In genomic region chrX:9466115-9466495, GRCh38 we compare ENCODE assay signal across 8 cellular contexts. TPM values are rescaled to one million over a fixed set of nuclear protein-coding genes. Genes with fewer than 3 reads are reported as not detected.
DNase-seq lines count a peak whose midpoint lies in the region; ATAC-seq and TF ChIP-seq lines count a peak whose summit lies in the region.

No MANE protein-coding gene starts in this region.

- intact Hi-C loops in PC-3 (cut with micrococcal nuclease) = loop anchor here (5.0 to 10.0 kb wide), 3 partner anchors 101 to 239 kb away; no protein-coding TSS in a partner anchor
- intact Hi-C loops in left lung (cut with DNase I) = no loop called here

- peak overlapping the region; percentile 88 for H3K27ac ChIP-seq in PC-3 (ENCODE audit: low read length)
- peak overlapping the region in 1 of 2 donors; percentile 65 for H3K27ac ChIP-seq in left lung

- H3K27me3 ChIP-seq in PC-3 (ENCODE audit: low read length) (no peaks in the 10 kb centered on the region), left lung (peaks cover 0 to 19% of the 10 kb centered on the region in 2 donors)

- H2AFZ ChIP-seq in PC-3 (ENCODE audit: low read length) = no peak overlapping the region

- H3K27me3 Mint-ChIP-seq in central memory CD8-positive, alpha-beta T cell = no peaks in the 10 kb centered on the region
- H3K27me3 Mint-ChIP-seq in stimulated activated memory B cell treated with anti-CD40 and anti-IgM and Interleukin-4, amounts not matched to agents 10 μg/mL and 1 μg/mL and 100 μg/mL, for 72 hours = no peaks in the 10 kb centered on the region

- H3K9me2 ChIP-seq in PC-3 (replicated peaks; ENCODE audit: low read length) = no peaks in the 10 kb centered on the region

- no peaks in the 10 kb centered on the region for H3K9me3 ChIP-seq in PC-3 (ENCODE audit: low read length)
- H3K9me3 ChIP-seq in left lung = no peaks in the 10 kb centered on the region

- no peaks in the 10 kb centered on the region for H3K9me3 Mint-ChIP-seq in central memory CD8-positive, alpha-beta T cell
- H3K9me3 Mint-ChIP-seq in stimulated activated memory B cell treated with anti-CD40 and anti-IgM and Interleukin-4, amounts not matched to agents 10 μg/mL and 1 μg/mL and 100 μg/mL, for 72 hours = no peaks in the 10 kb centered on the region

- ATAC-seq in PC-3 (peak; percentile 4; the same call in 1 of the 2 replicates), left lung (peak; percentile 30), GM21367 (IDR thresholded peaks at IDR 0.05; ENCODE audit: unreplicated experiment) (no peak)
- ATAC-seq in central memory CD8-positive, alpha-beta T cell (replicated peaks; ENCODE audit: extremely low read depth, poor library complexity, severe bottlenecking) = no peak
- no peak for ATAC-seq in stimulated activated memory B cell treated with anti-CD40 and anti-IgM and Interleukin-4, amounts not matched to agents 10 μg/mL and 1 μg/mL and 100 μg/mL, for 72 hours

- no peaks in the 10 kb centered on the region for H3F3A ChIP-seq in PC-3 (ENCODE audit: low read length, unreplicated experiment)

- H3K4me1 ChIP-seq in PC-3 (ENCODE audit: insufficient read depth, low read length) (peaks cover 39% of the 10 kb centered on the region), left lung (peaks cover 6 to 35% of the 10 kb centered on the region in 2 donors)

- peaks cover 14% of the 10 kb centered on the region for H3K36me3 Mint-ChIP-seq in central memory CD8-positive, alpha-beta T cell (ENCODE audit: insufficient read depth)
- peaks cover 16% of the 10 kb centered on the region for H3K36me3 Mint-ChIP-seq in stimulated activated memory B cell treated with anti-CD40 and anti-IgM and Interleukin-4, amounts not matched to agents 10 μg/mL and 1 μg/mL and 100 μg/mL, for 72 hours

- peak overlapping the region; percentile 98 for H3K9ac ChIP-seq in PC-3 (ENCODE audit: low read length)

- no peak overlapping the region for H3K27ac Mint-ChIP-seq in central memory CD8-positive, alpha-beta T cell (ENCODE audit: low read depth)
- H3K27ac Mint-ChIP-seq in stimulated activated memory B cell treated with anti-CD40 and anti-IgM and Interleukin-4, amounts not matched to agents 10 μg/mL and 1 μg/mL and 100 μg/mL, for 72 hours = no peak overlapping the region

- peak overlapping the region; percentile 63 for H3K4me3 Mint-ChIP-seq in central memory CD8-positive, alpha-beta T cell
- peak overlapping the region; percentile 78 for H3K4me3 Mint-ChIP-seq in stimulated activated memory B cell treated with anti-CD40 and anti-IgM and Interleukin-4, amounts not matched to agents 10 μg/mL and 1 μg/mL and 100 μg/mL, for 72 hours

- H3K4me3 ChIP-seq in PC-3 (ENCODE audit: low read length) (peak overlapping the region; percentile 86), left lung (peak overlapping the region; percentile 50 to 54)

- peaks cover 23% of the 10 kb centered on the region for H4K20me1 ChIP-seq in PC-3 (ENCODE audit: low read length)

- DNase-seq in activated T-cell treated with anti-CD3 and anti-CD28 coated beads for 1 hour (ENCODE audit: low read depth) (peak; percentile 6), activated T-cell treated with anti-CD3 and anti-CD28 coated beads for 4 hours (no peak), PC-3 (peak; percentile 33), left lung (peak; percentile 52 to 82), activated gamma-delta T cell treated with Interleukin-2 at 50 U/mL for 16 hours (no peak)
- DNase-seq in central memory CD8-positive, alpha-beta T cell (ENCODE audit: low spot score in 2 of 2) = no peak

- CTCF ChIA-PET in PC-3 (lab: Charles Lee) = no interaction called here

- no peak for TF ChIP-seq CTCF in PC-3 (conservative IDR thresholded peaks at IDR 0.05; ENCODE audit: low read depth, low read length)
- TF ChIP-seq CTCF in left lung (IDR thresholded peaks at IDR 0.05) = no peak

- peak overlapping the region; percentile 97 for H3K4me2 ChIP-seq in PC-3 (ENCODE audit: low read length)

- H3K4me1 Mint-ChIP-seq in central memory CD8-positive, alpha-beta T cell = peaks cover 39% of the 10 kb centered on the region
- peaks cover 39% of the 10 kb centered on the region for H3K4me1 Mint-ChIP-seq in stimulated activated memory B cell treated with anti-CD40 and anti-IgM and Interleukin-4, amounts not matched to agents 10 μg/mL and 1 μg/mL and 100 μg/mL, for 72 hours

- H3K79me2 ChIP-seq in PC-3 (ENCODE audit: low read length) = peaks cover 66% of the 10 kb centered on the region

- POLR2A ChIA-PET in PC-3 (lab: Charles Lee; ENCODE audit: unreplicated experiment) = no interaction called here

- TSS peak; percentile 27 for BruUV-seq in PC-3 (replicated peaks; lab: Mats Ljungman, UMichigan)

- H3K36me3 ChIP-seq in PC-3 (ENCODE audit: low read depth, low read length) (peaks cover 3% of the 10 kb centered on the region), left lung (no peaks in the 10 kb centered on the region)

RNA-seq across cellular contexts. Expression of gene TBL1X, which starts 1.2 kb away (rescaled TPM):
- 31.9 and 51.6 TPM in 2 replicates for total RNA-seq in PC-3 (2014; rRNA removed)
- total RNA-seq in left lung = 10 to 100 TPM; 13.4 to 20.3 TPM

Comparison
In these comparisons a context has a peak if more than half of its experiments do, and no peak if none do; other contexts are left out.
1. DNase-seq: peak in activated T-cell treated with anti-CD3 and anti-CD28 coated beads for 1 hour (single experiment), PC-3 (single experiment) and left lung (2 of 2); none in activated T-cell treated with anti-CD3 and anti-CD28 coated beads for 4 hours (single experiment), central memory CD8-positive, alpha-beta T cell (0 of 2) and activated gamma-delta T cell treated with Interleukin-2 at 50 U/mL for 16 hours (single experiment).
2. ATAC-seq: peak in PC-3 (single experiment) and left lung (single experiment); none in central memory CD8-positive, alpha-beta T cell (single experiment), stimulated activated memory B cell treated with anti-CD40 and anti-IgM and Interleukin-4, amounts not matched to agents 10 μg/mL and 1 μg/mL and 100 μg/mL, for 72 hours (single experiment) and GM21367 (single experiment).